In the genomic region with DNA sequence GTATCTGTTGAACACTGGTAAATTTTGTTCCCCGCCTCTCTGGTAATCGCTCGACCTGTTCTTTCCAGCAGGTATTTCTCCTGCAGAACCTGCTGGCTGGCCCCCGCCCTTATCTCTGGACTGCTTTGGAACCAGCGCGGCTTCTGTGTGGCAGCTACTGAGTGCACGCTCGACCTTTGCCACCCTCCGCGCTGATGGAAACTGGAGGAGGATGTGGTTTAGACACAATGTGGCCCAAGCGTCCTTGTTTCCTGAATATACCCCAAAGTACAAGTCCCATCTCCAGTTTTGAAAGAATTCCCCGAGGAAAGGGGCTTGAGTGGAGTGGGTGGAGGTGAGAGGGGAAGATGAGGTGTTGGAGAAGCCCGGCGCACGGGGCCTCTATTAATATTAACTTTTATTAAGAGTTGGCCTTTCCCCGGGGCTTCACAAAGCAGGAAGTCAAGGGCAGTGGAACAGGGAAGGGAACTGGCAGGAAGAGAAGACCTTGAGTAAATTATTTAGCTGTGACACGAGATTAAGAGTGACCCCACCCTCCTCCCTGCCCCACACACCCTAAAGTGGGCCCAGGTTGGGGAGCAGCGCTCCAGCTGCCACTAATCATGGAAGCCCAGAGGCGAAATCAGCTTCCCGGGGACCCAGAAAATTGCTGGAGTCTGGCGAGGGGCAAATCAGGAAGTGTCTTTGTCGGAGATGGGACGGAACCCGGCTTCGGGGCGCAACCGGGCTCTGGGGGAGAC, we compare ENCODE assay signal across 8 cellular contexts. TPM values are rescaled to one million over a fixed set of nuclear protein-coding genes. Genes with fewer than 3 reads are reported as not detected.
DNase-seq lines count a peak whose midpoint lies in the region; ATAC-seq and TF ChIP-seq lines count a peak whose summit lies in the region.

No MANE protein-coding gene starts in this region.

- H3K27me3 ChIP-seq in CD4-positive, CD25-positive, alpha-beta regulatory T cell (ENCODE audit: control insufficient read depth, insufficient read depth, low read length) = peaks cover 21% of the 10 kb centered on the region
- H3K27me3 ChIP-seq in mammary epithelial cell (ENCODE audit: insufficient read depth, low read length) = peaks cover 7% of the 10 kb centered on the region
- peaks cover 0 to 16% of the 10 kb centered on the region in 2 donors for H3K27me3 ChIP-seq in naive thymus-derived CD4-positive, alpha-beta T cell (ENCODE audit: control insufficient read depth in 2 of 2, insufficient read depth in 2 of 2, low read length in 2 of 2)

- no peaks in the 10 kb centered on the region for H3K9me3 ChIP-seq in CD4-positive, CD25-positive, alpha-beta regulatory T cell (ENCODE audit: control insufficient read depth in 2 of 2, low read length in 2 of 2)
- no peaks in the 10 kb centered on the region for H3K9me3 ChIP-seq in mammary epithelial cell (replicated peaks; ENCODE audit: insufficient read depth, low read length)
- H3K9me3 ChIP-seq in naive thymus-derived CD4-positive, alpha-beta T cell (ENCODE audit: control insufficient read depth in 2 of 3, low read length in 3 of 3) = no peaks in the 10 kb centered on the region

- peaks cover 57% of the 10 kb centered on the region for H3K27me3 Mint-ChIP-seq in CD4-positive, CD25-positive, alpha-beta regulatory T cell
- H3K27me3 Mint-ChIP-seq in naive thymus-derived CD4-positive, alpha-beta T cell = peaks cover 72 to 77% (median 74%) of the 10 kb centered on the region in 5 donors

- peak overlapping the region; percentile 98 for H2AFZ ChIP-seq in mammary epithelial cell (ENCODE audit: low read depth, low read length)

- no peak for DNase-seq in CD4-positive, CD25-positive, alpha-beta regulatory T cell
- DNase-seq in mammary epithelial cell (no peak), NCI-H526 (lab: John Stamatoyannopoulos, UW) (no peak)
- DNase-seq in naive thymus-derived CD4-positive, alpha-beta T cell = no peak

- H3K36me3 ChIP-seq in CD4-positive, CD25-positive, alpha-beta regulatory T cell (ENCODE audit: control insufficient read depth, insufficient read depth, low read length) = no peaks in the 10 kb centered on the region
- no peaks in the 10 kb centered on the region for H3K36me3 ChIP-seq in mammary epithelial cell (ENCODE audit: insufficient read depth, low read length)
- H3K36me3 ChIP-seq in naive thymus-derived CD4-positive, alpha-beta T cell (ENCODE audit: control insufficient read depth in 2 of 3, insufficient read depth in 3 of 3, low read length in 3 of 3) = no peaks in the 10 kb centered on the region

- peaks cover 12% of the 10 kb centered on the region for H3K4me1 ChIP-seq in CD4-positive, CD25-positive, alpha-beta regulatory T cell (ENCODE audit: control insufficient read depth, insufficient read depth, low read length, poor library complexity, severe bottlenecking)
- peaks cover 12% of the 10 kb centered on the region for H3K4me1 ChIP-seq in mammary epithelial cell (ENCODE audit: insufficient read depth, low read length)
- no peaks in the 10 kb centered on the region for H3K4me1 ChIP-seq in naive thymus-derived CD4-positive, alpha-beta T cell (ENCODE audit: control insufficient read depth in 2 of 2, insufficient read depth in 2 of 2, low read length in 2 of 2)

- H3K36me3 Mint-ChIP-seq in CD4-positive, CD25-positive, alpha-beta regulatory T cell = no peaks in the 10 kb centered on the region
- no peaks in the 10 kb centered on the region for H3K36me3 Mint-ChIP-seq in naive thymus-derived CD4-positive, alpha-beta T cell

- H3K4me3 ChIP-seq in CD4-positive, CD25-positive, alpha-beta regulatory T cell (ENCODE audit: low read depth, low read length) = no peak overlapping the region
- peak overlapping the region in 1 of 3 experiments; percentile 56 for H3K4me3 ChIP-seq in mammary epithelial cell (replicated peaks in 1 of 3; ENCODE audit: insufficient read depth in 1 of 3, low read depth in 2 of 3, low read length in 3 of 3)
- no peak overlapping the region for H3K4me3 ChIP-seq in naive thymus-derived CD4-positive, alpha-beta T cell (ENCODE audit: low read length)

- no peaks in the 10 kb centered on the region for H4K20me1 ChIP-seq in mammary epithelial cell (ENCODE audit: insufficient read depth, low read length)

- peaks cover 3 to 14% (median 11%) of the 10 kb centered on the region in 4 donors for H3K4me1 Mint-ChIP-seq in CD4-positive, CD25-positive, alpha-beta regulatory T cell
- H3K4me1 Mint-ChIP-seq in naive thymus-derived CD4-positive, alpha-beta T cell = peaks cover 0 to 26% (median 15%) of the 10 kb centered on the region in 7 donors

- H3K27ac Mint-ChIP-seq in CD4-positive, CD25-positive, alpha-beta regulatory T cell = no peak overlapping the region
- H3K27ac Mint-ChIP-seq in naive thymus-derived CD4-positive, alpha-beta T cell = no peak overlapping the region

- peaks cover 0 to 6% (median 2%) of the 10 kb centered on the region in 7 donors for H3K9me3 Mint-ChIP-seq in CD4-positive, CD25-positive, alpha-beta regulatory T cell
- peaks cover 0 to 15% (median 4%) of the 10 kb centered on the region in 11 donors for H3K9me3 Mint-ChIP-seq in naive thymus-derived CD4-positive, alpha-beta T cell

- ATAC-seq in CD4-positive, CD25-positive, alpha-beta regulatory T cell (ENCODE audit: low read depth in 2 of 2) = no peak
- ATAC-seq in HG03066 (IDR thresholded peaks at IDR 0.05; ENCODE audit: low read depth, unreplicated experiment) = peak; percentile 11
- ATAC-seq in naive thymus-derived CD4-positive, alpha-beta T cell = no peak
- ATAC-seq in GM21825 (IDR thresholded peaks at IDR 0.05; ENCODE audit: unreplicated experiment) = no peak
- ATAC-seq in HG02571 (IDR thresholded peaks at IDR 0.05; ENCODE audit: unreplicated experiment) = no peak
- no peak for ATAC-seq in HG02884 (IDR thresholded peaks at IDR 0.05; ENCODE audit: unreplicated experiment)

- peak overlapping the region in 3 of 4 donors; percentile 62 to 75 (median 63) for H3K4me3 Mint-ChIP-seq in CD4-positive, CD25-positive, alpha-beta regulatory T cell
- peak overlapping the region; percentile 31 to 78 (median 66) for H3K4me3 Mint-ChIP-seq in naive thymus-derived CD4-positive, alpha-beta T cell

- no peaks in the 10 kb centered on the region for H3K79me2 ChIP-seq in mammary epithelial cell (ENCODE audit: insufficient read depth, low read length)

- in situ Hi-C loops in mammary epithelial cell (cut with MboI; ENCODE audit: low sequenced_read_pairs in 2 of 2) = no loop called here

- POLR2A ChIA-PET in naive thymus-derived CD4-positive, alpha-beta T cell (lab: Charles Lee) = no interaction called here

- WGBS in mammary epithelial cell (ENCODE audit: low coverage, missing lambda C conversion rate) = 38% methylated on average over 8 of the region's 27 CpGs

- intact Hi-C loops in mammary epithelial cell (cut with micrococcal nuclease) = loop anchor here (1.0 to 10.0 kb wide), 4 partner anchors 31 to 588 kb away; no protein-coding TSS in a partner anchor
- intact Hi-C loops in naive thymus-derived CD4-positive, alpha-beta T cell (cut with micrococcal nuclease) = loop anchor here (1.0 to 10.0 kb wide), 3 partner anchors 128 to 591 kb away; no protein-coding TSS in a partner anchor

- CTCF ChIA-PET in mammary epithelial cell (lab: Charles Lee; ENCODE audit: low non-redundant PET) = interaction anchor here (0.6 to 1.1 kb wide), 4 partner anchors 84 to 348 kb away, joined by 4 to 7 read pairs (median 6); no protein-coding TSS in a partner anchor
- CTCF ChIA-PET in naive thymus-derived CD4-positive, alpha-beta T cell (lab: Charles Lee) = interaction anchor here (0.6 kb wide), 1 partner anchor 48 kb away, joined by 3 read pairs; no protein-coding TSS in a partner anchor

- no peak for TF ChIP-seq CTCF in mammary epithelial cell (conservative IDR thresholded peaks at IDR 0.05 in 1 of 2, IDR thresholded peaks at IDR 0.05 in 1 of 2; ENCODE audit: extremely low read depth in 1 of 2, insufficient read depth in 1 of 2, low read depth in 1 of 2, low read length in 2 of 2)

- peak overlapping the region; percentile 98 for H3K4me2 ChIP-seq in mammary epithelial cell (ENCODE audit: insufficient read depth, low read depth, low read length)

- no TSS peak for BruUV-seq in mammary epithelial cell (replicated peaks; lab: Mats Ljungman, UMichigan)

- dilution Hi-C loops in mammary epithelial cell (cut with HindIII; ENCODE audit: low sequenced_read_pairs) = loop anchor here (25.0 kb wide), 1 partner anchor 116 kb away; no protein-coding TSS in a partner anchor

- H3K9ac ChIP-seq in mammary epithelial cell (ENCODE audit: insufficient read depth, low read length) = no peak overlapping the region

- no peak overlapping the region for H3K27ac ChIP-seq in CD4-positive, CD25-positive, alpha-beta regulatory T cell (ENCODE audit: insufficient read depth, low read length, poor library complexity, severe bottlenecking)
- H3K27ac ChIP-seq in mammary epithelial cell (ENCODE audit: insufficient read depth, low read depth, low read length) = no peak overlapping the region
- no peak overlapping the region for H3K27ac ChIP-seq in naive thymus-derived CD4-positive, alpha-beta T cell (ENCODE audit: low read depth, low read length)

RNA-seq across cellular contexts. Expression of a gene that starts 16.0 kb away (rescaled TPM):
- total RNA-seq in CD4-positive, CD25-positive, alpha-beta regulatory T cell = not detected
- not detected for polyA plus RNA-seq in CD4-positive, CD25-positive, alpha-beta regulatory T cell
- total RNA-seq in mammary epithelial cell = not detected
- polyA plus RNA-seq in mammary epithelial cell = not detected
- polyA minus RNA-seq in mammary epithelial cell = not detected
- not detected for total RNA-seq in naive thymus-derived CD4-positive, alpha-beta T cell
- not detected for polyA plus RNA-seq in naive thymus-derived CD4-positive, alpha-beta T cell

RNA-seq across cellular contexts. Expression of a gene that starts 33.3 kb away (rescaled TPM):
- total RNA-seq in CD4-positive, CD25-positive, alpha-beta regulatory T cell = not detected
- polyA plus RNA-seq in CD4-positive, CD25-positive, alpha-beta regulatory T cell = not detected
- total RNA-seq in mammary epithelial cell = not detected
- polyA plus RNA-seq in mammary epithelial cell = not detected
- polyA minus RNA-seq in mammary epithelial cell = not detected
- total RNA-seq in naive thymus-derived CD4-positive, alpha-beta T cell = not detected
- polyA plus RNA-seq in naive thymus-derived CD4-positive, alpha-beta T cell = not detected

RNA-seq across cellular contexts. Expression of a gene that starts 35.4 kb away (rescaled TPM):
- not detected for total RNA-seq in CD4-positive, CD25-positive, alpha-beta regulatory T cell
- not detected for polyA plus RNA-seq in CD4-positive, CD25-positive, alpha-beta regulatory T cell
- not detected for total RNA-seq in mammary epithelial cell
- polyA plus RNA-seq in mammary epithelial cell = not detected
- polyA minus RNA-seq in mammary epithelial cell = not detected
- total RNA-seq in naive thymus-derived CD4-positive, alpha-beta T cell = not detected
- not detected for polyA plus RNA-seq in naive thymus-derived CD4-positive, alpha-beta T cell
